Comparison of ENCODE assay signal across 15 cellular contexts in the genomic region with DNA sequence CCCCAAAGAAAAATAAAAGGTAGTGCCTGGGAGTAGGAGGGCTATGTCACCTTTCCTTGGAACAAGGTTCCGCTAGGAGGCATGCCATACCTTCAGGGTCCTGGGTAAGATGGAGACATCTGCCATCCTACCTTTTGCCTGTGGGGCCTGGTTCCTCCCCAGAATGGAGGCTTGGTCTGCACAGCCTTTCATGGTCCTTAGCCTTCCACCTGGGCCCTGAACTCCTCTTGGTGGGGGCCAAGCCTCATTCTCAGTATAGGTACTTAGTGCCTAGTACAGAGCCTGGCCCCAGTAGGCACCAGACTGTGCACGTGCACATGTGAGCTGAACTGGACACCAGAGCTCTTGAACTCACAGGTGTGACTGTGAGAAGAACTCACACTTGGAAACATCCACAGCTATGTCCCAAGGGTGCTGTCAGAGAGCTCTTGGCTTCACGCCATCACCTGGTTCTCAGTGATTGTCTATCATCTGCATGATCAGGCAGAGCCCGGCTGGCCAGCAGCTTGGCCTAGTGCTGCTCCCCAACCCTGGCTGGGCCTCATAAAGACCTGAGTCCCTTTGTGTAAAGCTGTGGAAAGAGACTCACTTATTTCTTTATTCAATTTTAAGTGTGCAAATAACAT.
DNase-seq lines count a peak whose midpoint lies in the region; ATAC-seq and TF ChIP-seq lines count a peak whose summit lies in the region.
"Had no signal": no experiment of that assay in that cellular context is flagged by ENCODE, and none has a peak within 500 bp of the region (broad histone marks: within the 10 kb centered on the region; RNA-seq: fewer than 3 reads in every experiment).

No MANE protein-coding gene starts in this region.

- no peaks in the 10 kb centered on the region for H3K27me3 ChIP-seq in foreskin keratinocyte
- H3K27me3 ChIP-seq: colonic mucosa, right atrium auricular region had no signal

- no peak overlapping the region for H3K4me3 ChIP-seq in lower leg skin (ENCODE audit: low read depth, poor library complexity, severe bottlenecking)
- H3K4me3 ChIP-seq: colonic mucosa, right atrium auricular region had no signal

- peak; percentile 40 for DNase-seq in NCI-H146 (lab: John Stamatoyannopoulos, UW)
- no peak for DNase-seq in NCI-H146 treated with DMSO at 0.1 percent for 48 hours (lab: John Stamatoyannopoulos, UW; ENCODE audit: unreplicated experiment)
- peak; percentile 9 for DNase-seq in HT-29 (ENCODE audit: low spot score)
- peak; percentile 17 for DNase-seq in RPMI8226
- peak in 1 of 2 donors; percentile 52 for DNase-seq in foreskin keratinocyte
- DNase-seq in lower leg skin (ENCODE audit: low spot score in 2 of 2) = no peak
- DNase-seq in stimulated activated CD4-positive, alpha-beta T cell treated with anti-CD3 and anti-CD28 coated beads, Interleukin-2, amount 100 ng/mL, for 24 hours = no peak
- DNase-seq in GF-D8 (lab: John Stamatoyannopoulos, UW) = no peak
- DNase-seq: activated CD4-positive, CD25-positive, alpha-beta regulatory T cell treated with anti-CD3 and anti-CD28 coated beads, Interleukin-2, amount 50 U/mL, for 72 hours; colonic mucosa; DMS53; HFFc6; naive B cell; SIG-M5 had no signal

- WGBS in lower leg skin, 2 donors = 57 to 78% methylated on average over 4 of the region's 4 CpGs

- TF ChIP-seq POLR2A in lower leg skin (IDR thresholded peaks at IDR 0.05) = no peak

- TF ChIP-seq CTCF in foreskin keratinocyte (conservative IDR thresholded peaks at IDR 0.05) (no peak), lower leg skin (IDR thresholded peaks at IDR 0.05) (no peak)

- no peaks in the 10 kb centered on the region for H3K4me1 ChIP-seq in foreskin keratinocyte
- H3K4me1 ChIP-seq: colonic mucosa had no signal

- H3K27ac ChIP-seq in foreskin keratinocyte = no peak overlapping the region
- H3K27ac ChIP-seq: colonic mucosa, right atrium auricular region had no signal

- peak; percentile 48 for ATAC-seq in foreskin keratinocyte

- intact Hi-C loops in lower leg skin (cut with DNase I; ENCODE audit: low total_unique reads) = no loop called here

Comparison
In these comparisons a context has a peak if more than half of its experiments do, and no peak if none do; other contexts are left out.
1. DNase-seq: peak in NCI-H146 (single experiment), HT-29 (single experiment) and RPMI8226 (single experiment); none in NCI-H146 treated with DMSO at 0.1 percent for 48 hours (single experiment), lower leg skin (0 of 2), stimulated activated CD4-positive, alpha-beta T cell treated with anti-CD3 and anti-CD28 coated beads, Interleukin-2, amount 100 ng/mL, for 24 hours (0 of 2) and GF-D8 (single experiment).